8 cellular contexts compared by ENCODE assay signal in genomic region chr19:5690955-5691204, GRCh38. TPM values are rescaled to one million over a fixed set of nuclear protein-coding genes. Genes with fewer than 3 reads are reported as not detected.
DNase-seq lines count a peak whose midpoint lies in the region; ATAC-seq and TF ChIP-seq lines count a peak whose summit lies in the region.

No MANE protein-coding gene starts in this region.

- H3K36me3 Mint-ChIP-seq in brain (peaks cover 43% of the 10 kb centered on the region), mesothelial cell of epicardium (no peaks in the 10 kb centered on the region)

- H3K27ac Mint-ChIP-seq in brain: peak overlapping the region; percentile 92 to 98 (median 98)
- H3K27ac Mint-ChIP-seq in mesothelial cell of epicardium: peak overlapping the region; percentile 97

- no peak for TF ChIP-seq CTCF in 22Rv1 (IDR thresholded peaks at IDR 0.05)
- TF ChIP-seq CTCF in brain (conservative IDR thresholded peaks at IDR 0.05): no peak
- no peak for TF ChIP-seq CTCF in mesothelial cell of epicardium (IDR thresholded peaks at IDR 0.05; ENCODE audit: unreplicated experiment)

- peak overlapping the region; percentile 92 for H3K27ac ChIP-seq in 22Rv1

- H3K9me3 Mint-ChIP-seq in brain (peaks cover 0 to 4% (median 0%) of the 10 kb centered on the region in 5 experiments), mesothelial cell of epicardium (no peaks in the 10 kb centered on the region)

- H3K27me3 Mint-ChIP-seq in brain: peaks cover 10% of the 10 kb centered on the region
- H3K27me3 Mint-ChIP-seq in mesothelial cell of epicardium (ENCODE audit: low read depth): no peaks in the 10 kb centered on the region

- H3K4me1 Mint-ChIP-seq in brain (peaks cover 32% of the 10 kb centered on the region), mesothelial cell of epicardium (peaks cover 16% of the 10 kb centered on the region)

- DNase-seq in HK-2 (ENCODE audit: unreplicated experiment) (peak; percentile 43), mesothelial cell of epicardium (ENCODE audit: low spot score in 2 of 2, unreplicated experiment in 2 of 2) (no peak), amniotic stem cell (lab: John Stamatoyannopoulos, UW) (no peak), NCI-H1092 treated with DMSO at 0.1 percent for 48 hours (lab: John Stamatoyannopoulos, UW) (no peak)
- DNase-seq in stimulated activated CD4-positive, alpha-beta T cell treated with anti-CD3 and anti-CD28 coated beads, Interleukin-4, amount 100 ng/mL, for 24 hours: no peak

- no peak for ATAC-seq in HG02852 (IDR thresholded peaks at IDR 0.05; ENCODE audit: unreplicated experiment)

- H3K4me3 Mint-ChIP-seq in brain: peak overlapping the region; percentile 95 to 98 (median 97)
- H3K4me3 Mint-ChIP-seq in mesothelial cell of epicardium: peak overlapping the region; percentile 98

RNA-seq across cellular contexts. Expression of gene RPL36, which starts 0.8 kb away (rescaled TPM):
- polyA plus RNA-seq in brain (ENCODE audit: insufficient read depth, low read depth, low replicate concordance): 2,480 TPM
- total RNA-seq in mesothelial cell of epicardium: 947 to 1,016 TPM (median 998 TPM) in 3 replicates

RNA-seq across cellular contexts. Expression of gene HSD11B1L, which starts 10.1 kb away (rescaled TPM):
- polyA plus RNA-seq in brain (ENCODE audit: insufficient read depth, low read depth, low replicate concordance): 51.7 TPM
- total RNA-seq in mesothelial cell of epicardium: 15.9 to 16.7 TPM (median 16.0 TPM) in 3 replicates

RNA-seq across cellular contexts. Expression of gene MICOS13, which starts 10.6 kb away (rescaled TPM):
- 120 TPM for polyA plus RNA-seq in brain (ENCODE audit: insufficient read depth, low read depth, low replicate concordance)
- total RNA-seq in mesothelial cell of epicardium: 30.0 to 32.3 TPM (median 30.7 TPM) in 3 replicates

RNA-seq across cellular contexts. Expression of gene LONP1, which starts 29.1 kb away (rescaled TPM):
- polyA plus RNA-seq in brain (ENCODE audit: insufficient read depth, low read depth, low replicate concordance): 108 TPM
- total RNA-seq in mesothelial cell of epicardium: 63.4 to 69.8 TPM (median 69.6 TPM) in 3 replicates

RNA-seq across cellular contexts. Expression of gene CATSPERD, which starts 29.6 kb away (rescaled TPM):
- polyA plus RNA-seq in brain (ENCODE audit: insufficient read depth, low read depth, low replicate concordance): not detected
- not detected in 3 replicates for total RNA-seq in mesothelial cell of epicardium
